In genomic region chr6:112207131-112207530, GRCh38 we compare ENCODE assay signal across 23 cellular contexts. TPM values are rescaled to one million over a fixed set of nuclear protein-coding genes. Genes with fewer than 3 reads are reported as not detected.
DNase-seq lines count a peak whose midpoint lies in the region; ATAC-seq and TF ChIP-seq lines count a peak whose summit lies in the region.
"Had no signal": no experiment of that assay in that cellular context is flagged by ENCODE, and none has a peak within 500 bp of the region (broad histone marks: within the 10 kb centered on the region; RNA-seq: fewer than 3 reads in every experiment).

No MANE protein-coding gene starts in this region.

- in situ Hi-C loops in IMR-90 (cut with MboI; ENCODE audit: low sequenced_read_pairs), result no loop called here

- no peak for DNase-seq in IMR-90
- no peak for DNase-seq in neural progenitor cell (ENCODE audit: low spot score)
- no peak for DNase-seq in SIG-M5 treated with dmso at 0.1 percent for 504 hours (lab: John Stamatoyannopoulos, UW; ENCODE audit: unreplicated experiment)
- DNase-seq in iPS-NIHi11 (ENCODE audit: low spot score), result no peak
- DNase-seq: ACHN; Caco-2; CD4-positive, alpha-beta memory T cell; DMS 273 treated with DMSO at 0.1 percent for 48 hours; DMS79 treated with DMSO at 0.1 percent for 48 hours; Kasumi-1; MG63; NCI-H1417 treated with DMSO at 0.1 percent for 48 hours; NCI-H187; NCI-H446 treated with DMSO at 0.1 percent for 48 hours; NCI-H526 treated with DMSO at 0.1 percent for 48 hours; SHP77 treated with DMSO at 0.1 percent for 48 hours; SK-N-SH had no signal

- peaks cover 4% of the 10 kb centered on the region; the same call in 1 of the 2 replicates for H3K9me1 ChIP-seq in IMR-90 (ENCODE audit: insufficient read depth, low read length)

- H3K27me3 Mint-ChIP-seq in brain, result no peaks in the 10 kb centered on the region
- peaks cover 5% of the 10 kb centered on the region for H3K27me3 Mint-ChIP-seq in neural progenitor cell (ENCODE audit: insufficient read depth, low read depth)

- no peak for TF ChIP-seq RAD21 in IMR-90 (IDR thresholded peaks at IDR 0.05; ENCODE audit: low read length)

- H3K4me1 Mint-ChIP-seq in brain (peaks cover 78% of the 10 kb centered on the region), neural progenitor cell (peaks cover 45% of the 10 kb centered on the region)
- H3K4me1 Mint-ChIP-seq: CD4-positive, alpha-beta memory T cell had no signal

- CTCF ChIA-PET in IMR-90 (lab: Yijun Ruan, JAX), result no interaction called here

- H4K20me1 ChIP-seq in IMR-90 (ENCODE audit: insufficient read depth, low read length) (no peaks in the 10 kb centered on the region), neural progenitor cell (ENCODE audit: low read depth) (no peaks in the 10 kb centered on the region)
- H4K20me1 ChIP-seq: BLaER1 treated with 17β-estradiol and CSF1 and Interleukin-3, amounts not matched to agents 10 nM and 100 nM had no signal

- H2AK5ac ChIP-seq in IMR-90 (ENCODE audit: low read depth, low read length), result peak overlapping the region; percentile 31

- H3K4me3 ChIP-seq in IMR-90 (ENCODE audit: insufficient read depth, low read depth, low read length) (no peak overlapping the region), neural progenitor cell (no peak overlapping the region)
- H3K4me3 ChIP-seq: BLaER1 treated with 17β-estradiol and CSF1 and Interleukin-3, amounts not matched to agents 10 nM and 100 nM; MG63 had no signal

- H4K91ac ChIP-seq in IMR-90 (ENCODE audit: insufficient read depth, low read depth, low read length), result peak overlapping the region; percentile 6; the same call in 1 of the 2 replicates

- POLR2A ChIA-PET in IMR-90 (lab: Charles Lee; ENCODE audit: unreplicated experiment), result no interaction called here

- no peak overlapping the region for H2BK20ac ChIP-seq in IMR-90 (ENCODE audit: low read depth, low read length)

- H3K4ac ChIP-seq in IMR-90 (ENCODE audit: low read depth, low read length), result 0 out of 2 replicates have a peak overlapping the region, but pooled peaks have one; percentile 19

- no peak overlapping the region for H4K8ac ChIP-seq in IMR-90 (ENCODE audit: low read depth in 2 of 2, low read length in 2 of 2)

- peak overlapping the region; percentile 12; the same call in 1 of the 2 replicates for H2BK120ac ChIP-seq in IMR-90 (ENCODE audit: low read depth, low read length)

- H3K4me1 ChIP-seq in IMR-90 (ENCODE audit: control insufficient read depth, insufficient read depth, low read length) (peaks cover 18% of the 10 kb centered on the region), neural progenitor cell (peaks cover 21% of the 10 kb centered on the region)
- H3K4me1 ChIP-seq: BLaER1 treated with 17β-estradiol and CSF1 and Interleukin-3, amounts not matched to agents 10 nM and 100 nM had no signal

- peaks cover 0 to 5% (median 0%) of the 10 kb centered on the region in 5 experiments for H3K9me3 Mint-ChIP-seq in brain
- peaks cover 9% of the 10 kb centered on the region for H3K9me3 Mint-ChIP-seq in neural progenitor cell

- ATAC-seq in IMR-90 (ENCODE audit: low read depth) (no peak), GM21576 (IDR thresholded peaks at IDR 0.05; ENCODE audit: unreplicated experiment) (no peak), HG03520 (IDR thresholded peaks at IDR 0.05; ENCODE audit: unreplicated experiment) (no peak)
- ATAC-seq: HCT116 had no signal

- peak overlapping the region; percentile 13 for H2BK5ac ChIP-seq in IMR-90 (ENCODE audit: low read depth, low read length, poor library complexity, severe bottlenecking)

- H3K56ac ChIP-seq in IMR-90 (ENCODE audit: extremely low read depth, insufficient read depth, low read length), result no peak overlapping the region

- 0 out of 2 replicates have a peak overlapping the region, but pooled peaks have one; percentile 30 for H3K14ac ChIP-seq in IMR-90 (replicated peaks; ENCODE audit: low read depth, low read length)

- H2AK9ac ChIP-seq in IMR-90 (replicated peaks; ENCODE audit: low read depth, low read length, poor library complexity), result no peak overlapping the region

- no peak overlapping the region for H3K23ac ChIP-seq in IMR-90 (ENCODE audit: low read depth, low read length)

- H3K4me2 ChIP-seq in IMR-90 (ENCODE audit: low read depth, low read length) (no peak overlapping the region), neural progenitor cell (no peak overlapping the region)
- H3K4me2 ChIP-seq: BLaER1 treated with 17β-estradiol and CSF1 and Interleukin-3, amounts not matched to agents 10 nM and 100 nM; SK-N-SH had no signal

- no peak for TF ChIP-seq POLR2A in IMR-90 (IDR thresholded peaks at IDR 0.05; ENCODE audit: low read depth, low read length)

- H2AFZ ChIP-seq in IMR-90 (replicated peaks; ENCODE audit: low read length, poor library complexity) (no peak overlapping the region), neural progenitor cell (replicated peaks) (no peak overlapping the region)

- dilution Hi-C loops in IMR-90 (cut with HindIII; ENCODE audit: low sequenced_read_pairs, unreplicated experiment), result no loop called here

- intact Hi-C loops in IMR-90 (cut with micrococcal nuclease), result no loop called here

- H3K27ac Mint-ChIP-seq in brain, result peak overlapping the region in 4 of 5 experiments; percentile 8 to 51 (median 18)
- peak overlapping the region; percentile 5 for H3K27ac Mint-ChIP-seq in neural progenitor cell

- no peaks in the 10 kb centered on the region for H3K79me2 ChIP-seq in neural progenitor cell (ENCODE audit: low read depth)

- no peaks in the 10 kb centered on the region for H3K27me3 ChIP-seq in IMR-90 (ENCODE audit: control insufficient read depth, insufficient read depth, low read length)
- H3K27me3 ChIP-seq in neural progenitor cell, result no peaks in the 10 kb centered on the region
- H3K27me3 ChIP-seq: BLaER1 treated with 17β-estradiol and CSF1 and Interleukin-3, amounts not matched to agents 10 nM and 100 nM; MG63 had no signal

- H3K36me3 Mint-ChIP-seq in brain, result peaks cover 67% of the 10 kb centered on the region
- H3K36me3 Mint-ChIP-seq in neural progenitor cell, result peaks cover 5% of the 10 kb centered on the region

- H3K18ac ChIP-seq in IMR-90 (ENCODE audit: low read depth, low read length), result no peak overlapping the region

- TF ChIP-seq CTCF in IMR-90 (conservative IDR thresholded peaks at IDR 0.05; ENCODE audit: low read depth, low read length) (no peak), brain (conservative IDR thresholded peaks at IDR 0.05) (no peak), neural progenitor cell (IDR thresholded peaks at IDR 0.05) (no peak)

- H2BK15ac ChIP-seq in IMR-90 (ENCODE audit: low read depth, low read length), result 0 out of 3 replicates have a peak overlapping the region, but pooled peaks have one; percentile 28

- peaks cover 24% of the 10 kb centered on the region for H3K36me3 ChIP-seq in IMR-90 (ENCODE audit: control insufficient read depth, insufficient read depth, low read length)
- no peaks in the 10 kb centered on the region for H3K36me3 ChIP-seq in neural progenitor cell
- H3K36me3 ChIP-seq: BLaER1 treated with 17β-estradiol and CSF1 and Interleukin-3, amounts not matched to agents 10 nM and 100 nM had no signal

- H3K79me1 ChIP-seq in IMR-90 (ENCODE audit: low read depth in 1 of 2, low read length in 2 of 2), result no peaks in the 10 kb centered on the region

- H4K5ac ChIP-seq in IMR-90 (ENCODE audit: low read depth, low read length), result 0 out of 2 replicates have a peak overlapping the region, but pooled peaks have one; percentile 42

- H3K4me3 Mint-ChIP-seq in brain (no peak overlapping the region), neural progenitor cell (no peak overlapping the region)
- H3K4me3 Mint-ChIP-seq: CD4-positive, alpha-beta memory T cell had no signal

- H3F3A ChIP-seq in neural progenitor cell (ENCODE audit: low read depth), result no peaks in the 10 kb centered on the region

- 100% methylated on average over 2 of the region's 4 CpGs; no CpG with 5 or more reads in 1 of the 2 experiments for WGBS in IMR-90 (ENCODE audit: extremely low coverage in 2 of 2, insufficient read length in 1 of 2), 2 experiments

- no TSS peak for BruUV-seq in IMR-90 (replicated peaks; lab: Mats Ljungman, UMichigan)

- H3K9ac ChIP-seq in IMR-90 (ENCODE audit: low read depth, low read length), result no peak overlapping the region
- no peak overlapping the region for H3K9ac ChIP-seq in neural progenitor cell
- H3K9ac ChIP-seq: BLaER1 treated with 17β-estradiol and CSF1 and Interleukin-3, amounts not matched to agents 10 nM and 100 nM; SK-N-SH had no signal

- H3K27ac ChIP-seq in IMR-90 (ENCODE audit: insufficient read depth, low read length), result no peak overlapping the region
- no peak overlapping the region for H3K27ac ChIP-seq in neural progenitor cell
- H3K27ac ChIP-seq: BLaER1 treated with 17β-estradiol and CSF1 and Interleukin-3, amounts not matched to agents 10 nM and 100 nM; RWPE1 had no signal

- H3K9me3 ChIP-seq in IMR-90 (ENCODE audit: control insufficient read depth, insufficient read depth, low read length) (no peaks in the 10 kb centered on the region), neural progenitor cell (ENCODE audit: low read depth) (no peaks in the 10 kb centered on the region)
- H3K9me3 ChIP-seq: Caco-2, MG63, SK-N-SH had no signal

TF ChIP-seq in IMR-90, 13 proteins besides CTCF, POLR2A, EP300 and RAD21 (continues in another document):
- TF ChIP-seq FOS (IDR thresholded peaks at IDR 0.05; ENCODE audit: low read depth, low read length) (no peak), SMC3 (IDR thresholded peaks at IDR 0.05; ENCODE audit: low read depth, low read length) (no peak), ELK1 (IDR thresholded peaks at IDR 0.05; ENCODE audit: borderline replicate concordance, low read depth, low read length) (no peak), MAFK (IDR thresholded peaks at IDR 0.05; ENCODE audit: low read depth, low read length) (no peak)

RNA-seq across cellular contexts. Expression of gene LAMA4, which starts 47.2 kb away (rescaled TPM):
- total RNA-seq in IMR-90 (2012; rRNA removed) (29.7 and 35.8 TPM in 2 replicates), neural progenitor cell (ENCODE audit: low replicate concordance) (0.50 and 0.56 TPM in 2 replicates)
- polyA plus RNA-seq in IMR-90 (2012; rRNA removed) (28.9 and 33.9 TPM in 2 replicates), brain (ENCODE audit: insufficient read depth, low read depth, low replicate concordance) (7.0 TPM)
- 51.0 and 61.1 TPM in 2 replicates for polyA plus RNA-seq in IMR-90 (2012; cell fraction: cytosol; rRNA removed)
- 36.2 and 63.2 TPM in 2 replicates for polyA plus RNA-seq in IMR-90 (2012; cell fraction: nucleus; rRNA removed; ENCODE audit: low replicate concordance)
- total RNA-seq: Caco-2; CD4-positive, alpha-beta memory T cell had no signal
- polyA plus RNA-seq: CD4-positive, alpha-beta memory T cell had no signal

Comparison
In these comparisons a context has a peak if more than half of its experiments do, and no peak if none do; other contexts are left out.
1. RNA of gene LAMA4, which starts 47.2 kb away (total RNA-seq): 29.7 to 35.8 TPM in IMR-90; 0.50 to 0.56 TPM in neural progenitor cell; every median in the first group is over 10 times any median in the second.